In genomic region chr11:11396290-11397042, GRCh38 we compare ENCODE assay signal across 10 cellular contexts. TPM values are rescaled to one million over a fixed set of nuclear protein-coding genes. Genes with fewer than 3 reads are reported as not detected.
DNase-seq lines count a peak whose midpoint lies in the region; ATAC-seq, FAIRE-seq and TF ChIP-seq lines count a peak whose summit lies in the region.
"Had no signal": no experiment of that assay in that cellular context is flagged by ENCODE, and none has a peak within 500 bp of the region (broad histone marks: within the 10 kb centered on the region; RNA-seq: fewer than 3 reads in every experiment).

No MANE protein-coding gene starts in this region.

- no peaks in the 10 kb centered on the region for H3K36me3 Mint-ChIP-seq in T-helper 17 cell (ENCODE audit: low read depth)

- no peak for FAIRE-seq in A549 (lab: Jason Lieb, UNC)

- TF ChIP-seq EP300 in A549 (IDR thresholded peaks at IDR 0.05) = no peak

- no peak overlapping the region for H3K4me3 ChIP-seq in A549
- H3K4me3 ChIP-seq in HUES48 (ENCODE audit: low read depth, low read length) = no peak overlapping the region
- no peak overlapping the region for H3K4me3 ChIP-seq in mesodermal cell (ENCODE audit: extremely low read depth, insufficient read depth, low read length, poor library complexity, severe bottlenecking)
- H3K4me3 ChIP-seq: BLaER1 had no signal

- H3K9ac ChIP-seq in HUES48 (ENCODE audit: low read depth, low read length) = no peak overlapping the region
- H3K9ac ChIP-seq: BLaER1 had no signal

- no peak overlapping the region for H3K27ac Mint-ChIP-seq in T-helper 17 cell

- peak in 1 of 2 experiments; percentile 50 for DNase-seq in A549 (ENCODE audit: low read depth in 1 of 2, low spot score in 1 of 2)
- DNase-seq in dedifferentiated amniotic fluid mesenchymal stem cell (ENCODE audit: extremely low spot score) = peak; percentile 56
- no peak for DNase-seq in T-helper 17 cell
- DNase-seq in NCI-H524 treated with DMSO at 0.1 percent for 48 hours (lab: John Stamatoyannopoulos, UW) = no peak
- DNase-seq: MM.1S had no signal

- H3K9me3 ChIP-seq in A549 (no peaks in the 10 kb centered on the region), HUES48 (ENCODE audit: control insufficient read depth, insufficient read depth, low read length) (no peaks in the 10 kb centered on the region), mesodermal cell (ENCODE audit: control insufficient read depth, low read length) (no peaks in the 10 kb centered on the region), T-helper 17 cell (ENCODE audit: control insufficient read depth, low read length, poor library complexity, severe bottlenecking) (no peaks in the 10 kb centered on the region)
- H3K9me3 ChIP-seq: BLaER1 had no signal

- H3K36me3 ChIP-seq in HUES48 (ENCODE audit: control insufficient read depth, insufficient read depth, low read length) = no peaks in the 10 kb centered on the region
- H3K36me3 ChIP-seq in mesodermal cell (ENCODE audit: control insufficient read depth, insufficient read depth, low read length) = no peaks in the 10 kb centered on the region
- H3K36me3 ChIP-seq: BLaER1 had no signal

- H3K27ac ChIP-seq in A549 = no peak overlapping the region
- peak overlapping the region; percentile 37 for H3K27ac ChIP-seq in HUES48 (ENCODE audit: low read depth, low read length)
- H3K27ac ChIP-seq in mesodermal cell (ENCODE audit: low read depth, low read length, severe bottlenecking) = peak overlapping the region; percentile 2
- H3K27ac ChIP-seq: BLaER1 had no signal

- no peak for TF ChIP-seq CTCF in A549 (IDR thresholded peaks at IDR 0.05)

- peaks cover 25% of the 10 kb centered on the region for H3K27me3 Mint-ChIP-seq in T-helper 17 cell

- H3K27me3 ChIP-seq in HUES48 (ENCODE audit: control insufficient read depth, insufficient read depth, low read length) = no peaks in the 10 kb centered on the region
- H3K27me3 ChIP-seq: BLaER1 had no signal

- no peak overlapping the region for H3K4me2 ChIP-seq in A549
- H3K4me2 ChIP-seq: BLaER1 had no signal

- H3K4me1 ChIP-seq in A549 = 0 out of 3 replicates have a peak, but pooled peaks cover 11% of the 10 kb centered on the region
- H3K4me1 ChIP-seq in HUES48 (ENCODE audit: control insufficient read depth, insufficient read depth, low read length) = no peaks in the 10 kb centered on the region
- H3K4me1 ChIP-seq in mesodermal cell (ENCODE audit: control insufficient read depth, insufficient read depth, low read length, poor library complexity, severe bottlenecking) = peaks cover 13% of the 10 kb centered on the region
- H3K4me1 ChIP-seq: BLaER1 had no signal

- POLR2A ChIA-PET in A549 (lab: Yijun Ruan, JAX) = no interaction called here

- no peak overlapping the region for H3K4me3 Mint-ChIP-seq in T-helper 17 cell

- WGBS in A549 (ENCODE audit: missing lambda C conversion rate) = 63% methylated on average over 11 of the region's 11 CpGs
- 71 to 74% methylated on average over 7 to 8 of the region's 11 CpGs for WGBS in mesodermal cell (ENCODE audit: insufficient coverage in 2 of 2), 2 experiments

- no peak for TF ChIP-seq RAD21 in A549 (conservative IDR thresholded peaks at IDR 0.05 in 1 of 2, IDR thresholded peaks at IDR 0.05 in 1 of 2)

- H3K4me1 Mint-ChIP-seq in T-helper 17 cell = no peaks in the 10 kb centered on the region

- ATAC-seq in A549 (peak; percentile 51 to 67; a peak in 3 of 6 replicates), T-helper 17 cell (no peak), HG03097 (IDR thresholded peaks at IDR 0.05; ENCODE audit: low FRiP score, unreplicated experiment) (no peak), HG03342 (IDR thresholded peaks at IDR 0.05; ENCODE audit: unreplicated experiment) (no peak)

- CTCF ChIA-PET in A549 (lab: Yijun Ruan, JAX) = no interaction called here

- no peak for TF ChIP-seq POLR2A in A549 (IDR thresholded peaks at IDR 0.05; ENCODE audit: low read length)

TF ChIP-seq in A549, 52 proteins besides CTCF, POLR2A, EP300 and RAD21:
- no peak for TF ChIP-seq ESRRA (IDR thresholded peaks at IDR 0.05; ENCODE audit: borderline replicate concordance, low read length)
- no peak for TF ChIP-seq PBX3 (IDR thresholded peaks at IDR 0.05)
TF ChIP-seq in A549: peak in this region for 0.

RNA-seq across cellular contexts. Expression of gene CSNK2A3, which starts 43.4 kb away (rescaled TPM):
- polyA plus RNA-seq in A549 (2011; rRNA removed) = 5.7 and 6.2 TPM in 2 replicates
- 0.44 and 0.56 TPM in 2 replicates for polyA plus RNA-seq in A549 (2012; cell fraction: cytosol; rRNA removed)
- 0.45 and 0.67 TPM in 2 replicates for polyA plus RNA-seq in A549 (2012; cell fraction: nucleus; rRNA removed)
- 3.9 to 5.1 TPM (median 4.4 TPM) in 3 replicates for polyA plus RNA-seq in A549 (2017; fragmentation: RNase III; extraction: RNeasy Plus Mini Kit Qiagen cat#74134 plus additional on column Dnase treatment)
- polyA minus RNA-seq in A549 (2011; rRNA and poly(A)+ RNA removed) = 2.8 and 4.5 TPM in 2 replicates
- 3.3 TPM for polyA plus RNA-seq in mesodermal cell (2013, experiment 1 of 2)
- polyA plus RNA-seq in mesodermal cell (2013, experiment 2 of 2) = 4.0 TPM
- total RNA-seq in T-helper 17 cell = under 1 TPM in 1 of 2 donors, not detected in 1; 0.26 TPM

Comparison
In these comparisons a context has a peak if more than half of its experiments do, and no peak if none do; other contexts are left out.
1. ATAC-seq: peak in A549 (2 of 2); none in T-helper 17 cell (single experiment), HG03097 (single experiment) and HG03342 (single experiment).
2. H3K27ac ChIP-seq: peak in HUES48 (single experiment) and mesodermal cell (single experiment); none in A549 (0 of 2).